8 cellular contexts compared by ENCODE assay signal in the genomic region with DNA sequence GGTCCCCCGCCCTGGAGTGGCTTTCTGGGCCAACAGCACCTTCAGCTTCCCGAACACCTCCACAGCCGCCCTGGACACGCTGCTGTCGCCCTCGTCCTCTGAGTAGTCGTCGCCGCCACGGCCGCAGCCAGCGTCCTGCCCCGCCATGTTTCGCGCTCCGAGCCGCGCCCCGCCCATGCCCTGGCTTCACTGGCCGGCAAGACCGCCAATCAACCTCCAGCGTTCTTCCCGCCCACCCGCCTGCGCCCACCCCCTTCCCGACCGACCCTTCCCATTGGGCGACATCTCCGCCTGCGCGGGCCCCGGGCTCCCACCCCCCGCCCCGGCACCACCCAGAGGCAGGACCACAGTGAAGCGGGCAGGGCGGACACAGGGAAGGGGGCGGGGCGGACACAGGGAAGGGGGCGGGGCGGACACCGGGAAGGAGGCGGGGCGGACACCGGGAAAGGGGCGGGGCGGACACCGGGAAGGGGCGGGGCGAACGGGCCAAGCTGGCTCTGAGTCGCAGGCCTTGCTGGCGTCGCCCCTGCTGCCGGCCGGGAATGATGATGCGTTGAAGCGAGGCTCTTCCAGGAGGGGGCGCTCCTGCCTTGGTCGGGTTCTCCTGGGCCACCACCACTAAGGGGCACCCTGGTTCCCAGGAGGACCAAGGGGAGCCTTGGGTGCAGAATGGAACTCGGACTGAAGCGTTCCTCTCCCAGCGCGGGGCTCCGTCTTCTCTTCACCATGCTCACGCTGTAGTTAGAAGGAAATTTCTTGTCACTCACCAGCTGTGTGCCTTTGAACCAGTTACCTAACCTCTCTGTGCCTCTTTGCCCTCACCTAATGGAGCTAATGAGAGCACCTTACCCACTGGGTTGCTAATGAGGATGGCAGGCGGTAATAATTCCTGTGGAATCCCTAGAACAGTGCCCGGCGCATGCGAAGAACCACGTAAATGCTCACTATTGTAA.
DNase-seq lines count a peak whose midpoint lies in the region; ATAC-seq lines count a peak whose summit lies in the region.

A gene (minus strand): TSS at position 166 of the 953 bp plus-strand sequence. CDS start 19 bp downstream, at position 147.

- DNase-seq in NCI-H524 treated with DMSO at 0.1 percent for 48 hours (lab: John Stamatoyannopoulos, UW) = peak; percentile 61
- peak; percentile 88 for DNase-seq in activated CD4-positive, alpha-beta T cell treated with anti-CD3 and anti-CD28 coated beads for 48 hours
- peak; percentile 96 for DNase-seq in left kidney (ENCODE audit: low read depth, low spot score)
- DNase-seq in stimulated activated CD4-positive, alpha-beta T cell treated with anti-CD3 and anti-CD28 coated beads, Interleukin-1b, Interleukin-23, amount 100 ng/mL, for 48 hours = peak; percentile 87

- peaks cover 0 to 4% (median 0%) of the 10 kb centered on the region in 11 experiments; a peak in 4 of 22 replicates for H3K9me3 ChIP-seq in BLaER1 treated with 17β-estradiol and CSF1 and Interleukin-3, amounts not matched to agents 10 nM and 100 nM (replicated peaks in 1 of 11)

- peak within 1 kb of the TSS; percentile 64 to 78 (median 77) for H3K4me3 ChIP-seq in BLaER1 treated with 17β-estradiol and CSF1 and Interleukin-3, amounts not matched to agents 10 nM and 100 nM

- peaks cover 0 to 24% (median 7%) of the 10 kb centered on the region in 11 experiments; a peak in 11 of 22 replicates for H3K36me3 ChIP-seq in BLaER1 treated with 17β-estradiol and CSF1 and Interleukin-3, amounts not matched to agents 10 nM and 100 nM

- peaks cover 12 to 58% (median 36%) of the 10 kb centered on the region in 11 experiments; a peak in 20 of 22 replicates for H3K27me3 ChIP-seq in BLaER1 treated with 17β-estradiol and CSF1 and Interleukin-3, amounts not matched to agents 10 nM and 100 nM

- peak within 1 kb of the TSS; percentile 44 to 84 (median 79); a peak in 21 of 22 replicates for H3K27ac ChIP-seq in BLaER1 treated with 17β-estradiol and CSF1 and Interleukin-3, amounts not matched to agents 10 nM and 100 nM
- H3K27ac ChIP-seq in cingulate gyrus (ENCODE audit: low read depth, low read length) = peak within 1 kb of the TSS; percentile 58

- ATAC-seq in GM19324 (IDR thresholded peaks at IDR 0.05; ENCODE audit: low FRiP score, unreplicated experiment) (peak; percentile 80), HG03460 (IDR thresholded peaks at IDR 0.05; ENCODE audit: unreplicated experiment) (peak; percentile 83)

- peak within 1 kb of the TSS; percentile 69 to 87 (median 82) for H3K9ac ChIP-seq in BLaER1 treated with 17β-estradiol and CSF1 and Interleukin-3, amounts not matched to agents 10 nM and 100 nM

- peaks cover 0 to 45% (median 38%) of the 10 kb centered on the region in 11 experiments; a peak in 17 of 22 replicates for H4K20me1 ChIP-seq in BLaER1 treated with 17β-estradiol and CSF1 and Interleukin-3, amounts not matched to agents 10 nM and 100 nM

- peaks cover 6 to 47% (median 40%) of the 10 kb centered on the region in 10 experiments for H3K4me1 ChIP-seq in BLaER1 treated with 17β-estradiol and CSF1 and Interleukin-3, amounts not matched to agents 10 nM and 100 nM

- peak within 1 kb of the TSS; percentile 75 to 94 (median 85) for H3K4me2 ChIP-seq in BLaER1 treated with 17β-estradiol and CSF1 and Interleukin-3, amounts not matched to agents 10 nM and 100 nM

Comparison
In these comparisons a context has a peak if more than half of its experiments do, and no peak if none do; other contexts are left out.
1. Peak in every context shown above with its lines: DNase-seq, ATAC-seq, H3K4me3 ChIP-seq and H3K27ac ChIP-seq.